Comparison of ENCODE assay signal across 10 cellular contexts in the genomic region with DNA sequence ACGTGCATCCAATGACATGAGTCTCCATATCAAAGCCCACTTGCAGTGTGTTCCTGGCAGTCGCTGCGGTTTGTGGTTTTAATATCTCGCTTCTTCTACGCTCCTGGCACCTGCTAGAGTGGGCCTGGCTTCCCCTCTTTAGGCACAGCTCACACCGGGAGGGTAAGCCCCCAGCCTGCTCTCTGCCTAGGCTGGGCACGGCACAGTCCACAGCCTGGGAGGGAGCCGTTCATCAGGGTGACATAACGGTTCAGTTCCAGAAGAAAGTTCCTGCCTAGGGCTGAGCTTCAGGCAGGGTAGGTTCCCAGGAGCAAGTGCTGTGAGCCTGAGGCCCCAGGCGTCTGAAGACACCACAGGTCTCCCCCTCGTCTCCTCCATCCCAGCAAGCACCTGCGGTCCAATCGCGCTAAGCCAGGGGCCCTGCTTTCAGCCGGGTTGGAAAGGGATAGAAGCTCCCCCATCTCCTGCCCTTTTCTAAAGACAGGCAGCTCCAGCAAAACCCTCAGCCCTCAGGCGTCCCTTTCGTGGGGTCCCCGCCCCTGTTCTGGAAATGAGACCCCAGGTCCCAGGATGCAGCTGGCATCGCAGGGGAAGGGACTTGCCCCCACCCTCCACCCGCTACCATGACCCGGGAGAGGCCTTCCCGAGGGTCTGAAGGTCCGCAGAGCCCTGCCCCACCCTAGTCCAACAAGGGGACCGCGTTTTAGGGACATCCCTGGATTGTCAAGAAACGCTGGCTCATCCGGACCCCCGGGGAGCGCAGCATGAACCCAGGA.
DNase-seq lines count a peak whose midpoint lies in the region; ATAC-seq and TF ChIP-seq lines count a peak whose summit lies in the region.
"Had no signal": no experiment of that assay in that cellular context is flagged by ENCODE, and none has a peak within 500 bp of the region (broad histone marks: within the 10 kb centered on the region; RNA-seq: fewer than 3 reads in every experiment).

No MANE protein-coding gene starts in this region.

- H3K27me3 Mint-ChIP-seq in activated CD4-positive, alpha-beta T cell treated with anti-CD3 and anti-CD28 coated beads, Interleukin-2, amount 10 ng/mL, durations not matched to agents 24 days and 14 days, result peaks cover 28% of the 10 kb centered on the region
- peaks cover 35% of the 10 kb centered on the region for H3K27me3 Mint-ChIP-seq in activated CD4-positive, alpha-beta T cell treated with anti-CD3 and anti-CD28 coated beads, Interleukin-2, amount 10 ng/mL, durations not matched to agents 7 days and 5 days
- H3K27me3 Mint-ChIP-seq in WTC11 (ENCODE audit: low read depth), result peaks cover 33% of the 10 kb centered on the region

- H3K9me3 Mint-ChIP-seq in activated CD4-positive, alpha-beta T cell treated with anti-CD3 and anti-CD28 coated beads, Interleukin-2, amount 10 ng/mL, durations not matched to agents 24 days and 14 days, result no peaks in the 10 kb centered on the region
- no peaks in the 10 kb centered on the region for H3K9me3 Mint-ChIP-seq in activated CD4-positive, alpha-beta T cell treated with anti-CD3 and anti-CD28 coated beads, Interleukin-2, amount 10 ng/mL, durations not matched to agents 7 days and 5 days
- no peaks in the 10 kb centered on the region for H3K9me3 Mint-ChIP-seq in WTC11
- H3K9me3 Mint-ChIP-seq: activated naive CD4-positive, alpha-beta T cell treated with anti-CD3 and anti-CD28 coated beads, Interleukin-2, amount 10 ng/mL, durations not matched to agents 7 days and 5 days had no signal

- TF ChIP-seq CTCF in WTC11 (IDR thresholded peaks at IDR 0.05), result no peak

- peak; percentile 57 for DNase-seq in activated CD4-positive, alpha-beta T cell treated with anti-CD3 and anti-CD28 coated beads, Interleukin-2, amount 10 ng/mL, durations not matched to agents 24 days and 14 days
- no peak for DNase-seq in activated CD4-positive, alpha-beta T cell treated with anti-CD3 and anti-CD28 coated beads, Interleukin-2, amount 10 ng/mL, durations not matched to agents 7 days and 5 days
- DNase-seq in WTC11 (ENCODE audit: low spot score), result peak; percentile 24
- DNase-seq in iPS-NIHi11 (ENCODE audit: low spot score), result peak; percentile 35
- peak; percentile 8 for DNase-seq in stimulated activated naive CD8-positive, alpha-beta T cell treated with anti-CD3 and anti-CD28 coated beads, Interleukin-15, Interleukin-2, amounts not matched to agents 100 U/mL and 50 U/mL, for 24 hours
- no peak for DNase-seq in AG08396 (ENCODE audit: low spot score)
- DNase-seq: NCI-H524 treated with DMSO at 0.1 percent for 48 hours had no signal

- peaks cover 7% of the 10 kb centered on the region for H3K4me1 Mint-ChIP-seq in activated CD4-positive, alpha-beta T cell treated with anti-CD3 and anti-CD28 coated beads, Interleukin-2, amount 10 ng/mL, durations not matched to agents 24 days and 14 days
- peaks cover 15% of the 10 kb centered on the region for H3K4me1 Mint-ChIP-seq in activated CD4-positive, alpha-beta T cell treated with anti-CD3 and anti-CD28 coated beads, Interleukin-2, amount 10 ng/mL, durations not matched to agents 7 days and 5 days
- peaks cover 5% of the 10 kb centered on the region; the same call in 1 of the 2 replicates for H3K4me1 Mint-ChIP-seq in WTC11

- ATAC-seq in WTC11 (peak; percentile 24; the same call in 1 of the 2 replicates), GM21367 (IDR thresholded peaks at IDR 0.05; ENCODE audit: unreplicated experiment) (no peak), HG02642 (IDR thresholded peaks at IDR 0.05; ENCODE audit: poor library complexity, unreplicated experiment) (no peak)
- peak; percentile 58 for ATAC-seq in stimulated activated naive CD8-positive, alpha-beta T cell treated with anti-CD3 and anti-CD28 coated beads, Interleukin-15, Interleukin-2, amounts not matched to agents 100 U/mL and 50 U/mL, for 24 hours

- H3K36me3 Mint-ChIP-seq in activated CD4-positive, alpha-beta T cell treated with anti-CD3 and anti-CD28 coated beads, Interleukin-2, amount 10 ng/mL, durations not matched to agents 24 days and 14 days (ENCODE audit: low read depth), result peaks cover 1% of the 10 kb centered on the region
- no peaks in the 10 kb centered on the region for H3K36me3 Mint-ChIP-seq in activated CD4-positive, alpha-beta T cell treated with anti-CD3 and anti-CD28 coated beads, Interleukin-2, amount 10 ng/mL, durations not matched to agents 7 days and 5 days (ENCODE audit: low read depth)
- no peaks in the 10 kb centered on the region for H3K36me3 Mint-ChIP-seq in WTC11
- H3K36me3 Mint-ChIP-seq: activated naive CD4-positive, alpha-beta T cell treated with anti-CD3 and anti-CD28 coated beads, Interleukin-2, amount 10 ng/mL, durations not matched to agents 7 days and 5 days had no signal

- CTCF ChIA-PET in activated CD4-positive, alpha-beta T cell treated with anti-CD3 and anti-CD28 coated beads, Interleukin-2, amount 10 ng/mL, durations not matched to agents 7 days and 5 days (lab: Charles Lee), result interaction anchor here (0.9 to 1.5 kb wide), 7 partner anchors 13 to 1557 kb away, joined by 3 to 5 read pairs (median 3); no protein-coding TSS in a partner anchor
- CTCF ChIA-PET in WTC11 (lab: Charles Lee), result interaction anchor here (0.6 to 3.6 kb wide), 27 partner anchors 8 to 1424 kb away, joined by 3 to 24 read pairs (median 4); no protein-coding TSS in a partner anchor

- no peak overlapping the region for H3K4me3 Mint-ChIP-seq in activated CD4-positive, alpha-beta T cell treated with anti-CD3 and anti-CD28 coated beads, Interleukin-2, amount 10 ng/mL, durations not matched to agents 24 days and 14 days
- no peak overlapping the region for H3K4me3 Mint-ChIP-seq in activated CD4-positive, alpha-beta T cell treated with anti-CD3 and anti-CD28 coated beads, Interleukin-2, amount 10 ng/mL, durations not matched to agents 7 days and 5 days
- peak overlapping the region; percentile 74 for H3K4me3 Mint-ChIP-seq in WTC11
- H3K4me3 Mint-ChIP-seq: activated naive CD4-positive, alpha-beta T cell treated with anti-CD3 and anti-CD28 coated beads, Interleukin-2, amount 10 ng/mL, durations not matched to agents 7 days and 5 days had no signal

- POLR2A ChIA-PET in activated CD4-positive, alpha-beta T cell treated with anti-CD3 and anti-CD28 coated beads, Interleukin-2, amount 10 ng/mL, durations not matched to agents 7 days and 5 days (lab: Charles Lee), result no interaction called here
- POLR2A ChIA-PET in WTC11 (lab: Charles Lee), result no interaction called here

- no peak overlapping the region for H3K27ac Mint-ChIP-seq in activated CD4-positive, alpha-beta T cell treated with anti-CD3 and anti-CD28 coated beads, Interleukin-2, amount 10 ng/mL, durations not matched to agents 24 days and 14 days
- H3K27ac Mint-ChIP-seq in activated CD4-positive, alpha-beta T cell treated with anti-CD3 and anti-CD28 coated beads, Interleukin-2, amount 10 ng/mL, durations not matched to agents 7 days and 5 days, result no peak overlapping the region
- H3K27ac Mint-ChIP-seq in WTC11, result no peak overlapping the region
- H3K27ac Mint-ChIP-seq: activated naive CD4-positive, alpha-beta T cell treated with anti-CD3 and anti-CD28 coated beads, Interleukin-2, amount 10 ng/mL, durations not matched to agents 7 days and 5 days had no signal

- intact Hi-C loops in activated CD4-positive, alpha-beta T cell treated with anti-CD3 and anti-CD28 coated beads, Interleukin-2, amount 10 ng/mL, durations not matched to agents 24 days and 14 days (cut with micrococcal nuclease), result loop anchor here (2.0 to 5.0 kb wide), 2 partner anchors 1439 to 1556 kb away; no protein-coding TSS in a partner anchor

TF ChIP-seq in WTC11, 78 proteins besides CTCF, POLR2A, EP300 and RAD21 (continues in another document):
- TF ChIP-seq ESRRA (CRISPR knock-in tag; IDR thresholded peaks at IDR 0.05; ENCODE audit: borderline replicate concordance) (no peak), TEAD1 (CRISPR knock-in tag; IDR thresholded peaks at IDR 0.05) (no peak), ZNF416 (CRISPR knock-in tag; IDR thresholded peaks at IDR 0.05) (no peak)
- TF ChIP-seq, protein P1, sequence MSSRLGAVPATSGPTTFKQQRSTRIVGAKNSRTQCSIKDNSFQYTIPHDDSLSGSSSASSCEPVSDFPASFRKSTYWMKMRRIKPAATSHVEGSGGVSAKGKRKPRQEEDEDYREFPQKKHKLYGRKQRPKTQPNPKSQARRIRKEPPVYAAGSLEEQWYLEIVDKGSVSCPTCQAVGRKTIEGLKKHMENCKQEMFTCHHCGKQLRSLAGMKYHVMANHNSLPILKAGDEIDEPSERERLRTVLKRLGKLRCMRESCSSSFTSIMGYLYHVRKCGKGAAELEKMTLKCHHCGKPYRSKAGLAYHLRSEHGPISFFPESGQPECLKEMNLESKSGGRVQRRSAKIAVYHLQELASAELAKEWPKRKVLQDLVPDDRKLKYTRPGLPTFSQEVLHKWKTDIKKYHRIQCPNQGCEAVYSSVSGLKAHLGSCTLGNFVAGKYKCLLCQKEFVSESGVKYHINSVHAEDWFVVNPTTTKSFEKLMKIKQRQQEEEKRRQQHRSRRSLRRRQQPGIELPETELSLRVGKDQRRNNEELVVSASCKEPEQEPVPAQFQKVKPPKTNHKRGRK (CRISPR knock-in tag; IDR thresholded peaks at IDR 0.05; ENCODE audit: borderline replicate concordance), result no peak

Comparison
In these comparisons a context has a peak if more than half of its experiments do, and no peak if none do; other contexts are left out.
1. DNase-seq: peak in activated CD4-positive, alpha-beta T cell treated with anti-CD3 and anti-CD28 coated beads, Interleukin-2, amount 10 ng/mL, durations not matched to agents 24 days and 14 days (single experiment), WTC11 (single experiment), iPS-NIHi11 (single experiment) and stimulated activated naive CD8-positive, alpha-beta T cell treated with anti-CD3 and anti-CD28 coated beads, Interleukin-15, Interleukin-2, amounts not matched to agents 100 U/mL and 50 U/mL, for 24 hours (single experiment); none in activated CD4-positive, alpha-beta T cell treated with anti-CD3 and anti-CD28 coated beads, Interleukin-2, amount 10 ng/mL, durations not matched to agents 7 days and 5 days (single experiment) and AG08396 (single experiment).
2. ATAC-seq: peak in WTC11 (single experiment) and stimulated activated naive CD8-positive, alpha-beta T cell treated with anti-CD3 and anti-CD28 coated beads, Interleukin-15, Interleukin-2, amounts not matched to agents 100 U/mL and 50 U/mL, for 24 hours (single experiment); none in GM21367 (single experiment) and HG02642 (single experiment).